10 cellular contexts compared by ENCODE assay signal in the genomic region with DNA sequence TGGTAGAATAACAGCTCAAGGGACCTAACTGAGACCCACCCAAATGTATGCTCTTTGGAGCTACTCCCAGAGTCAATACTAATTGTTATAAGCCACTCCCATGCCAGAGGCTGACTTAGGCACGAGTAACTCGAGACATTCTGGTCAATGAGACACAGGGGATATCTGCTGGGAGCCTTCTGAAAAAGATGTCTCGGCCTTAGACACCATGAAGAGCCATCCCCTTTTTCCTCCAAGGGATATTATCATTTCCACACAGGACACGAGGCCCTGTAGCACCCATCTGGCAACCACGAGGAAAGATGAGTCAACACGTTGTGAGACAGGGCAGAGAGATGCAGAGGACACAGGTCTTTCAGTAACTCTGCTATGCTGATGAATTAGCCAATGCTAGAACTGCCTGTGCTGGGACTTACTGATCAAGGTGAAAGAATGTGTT. TPM values are rescaled to one million over a fixed set of nuclear protein-coding genes. Genes with fewer than 3 reads are reported as not detected.
DNase-seq lines count a peak whose midpoint lies in the region; FAIRE-seq and TF ChIP-seq lines count a peak whose summit lies in the region.
"Had no signal": no experiment of that assay in that cellular context is flagged by ENCODE, and none has a peak within 500 bp of the region (broad histone marks: within the 10 kb centered on the region; RNA-seq: fewer than 3 reads in every experiment).

No MANE protein-coding gene starts in this region.

- H3K4me1 ChIP-seq in skeletal muscle tissue (ENCODE audit: control insufficient read depth in 3 of 3, insufficient read depth in 3 of 3, low read length in 3 of 3) = peaks cover 33 to 44% (median 44%) of the 10 kb centered on the region in 3 donors

- peaks cover 0 to 3% (median 0%) of the 10 kb centered on the region in 3 donors for H3K36me3 ChIP-seq in skeletal muscle tissue (ENCODE audit: control insufficient read depth in 3 of 3, insufficient read depth in 3 of 3, low read length in 3 of 3)

- no peak overlapping the region for H3K4me3 ChIP-seq in skeletal muscle tissue (ENCODE audit: low read length in 3 of 3)
- H3K4me3 ChIP-seq: SK-N-MC had no signal

- CTCF ChIA-PET in RWPE1 (lab: Yijun Ruan, JAX) = interaction anchor here (0.6 to 1.0 kb wide), 3 partner anchors 23 to 113 kb away, joined by 3 read pairs; no protein-coding TSS in a partner anchor

- peak overlapping the region; percentile 64 for H3K27ac ChIP-seq in RWPE1
- peak overlapping the region; percentile 27 for H3K27ac ChIP-seq in epithelial cell of prostate
- H3K27ac ChIP-seq in skeletal muscle tissue (ENCODE audit: low read depth, low read length) = peak overlapping the region; percentile 11
- H3K27ac ChIP-seq: C4-2B, SK-N-MC had no signal

- no peak for FAIRE-seq in D721Med (lab: Jason Lieb, UNC)

- H3K27me3 ChIP-seq in skeletal muscle tissue (ENCODE audit: control insufficient read depth in 3 of 3, insufficient read depth in 3 of 3, low read length in 3 of 3) = no peaks in the 10 kb centered on the region

- H3K9ac ChIP-seq in skeletal muscle tissue (ENCODE audit: low read depth in 1 of 3, low read length in 3 of 3) = no peak overlapping the region

- no peak for TF ChIP-seq CTCF in RWPE1 (conservative IDR thresholded peaks at IDR 0.05; ENCODE audit: low read depth)
- no peak for TF ChIP-seq CTCF in D721Med (IDR thresholded peaks at IDR 0.05; ENCODE audit: insufficient read depth, missing control alignments)

- POLR2A ChIA-PET in RWPE1 (lab: Yijun Ruan, JAX; ENCODE audit: low non-redundant PET) = no interaction called here

- DNase-seq in NCI-H1436 treated with DMSO at 0.1 percent for 48 hours (lab: John Stamatoyannopoulos, UW) = peak; percentile 30
- DNase-seq in NCI-H1436 (lab: John Stamatoyannopoulos, UW) = no peak
- DNase-seq in RWPE1 (ENCODE audit: low spot score) = peak; percentile 67
- no peak for DNase-seq in epithelial cell of prostate (ENCODE audit: low read depth, low spot score)
- DNase-seq in NCI-H146 treated with DMSO at 0.1 percent for 48 hours (lab: John Stamatoyannopoulos, UW; ENCODE audit: unreplicated experiment) = no peak
- no peak for DNase-seq in D721Med (ENCODE audit: insufficient read length, low spot score)
- no peak for DNase-seq in retina

- no peaks in the 10 kb centered on the region for H3K9me3 ChIP-seq in skeletal muscle tissue (ENCODE audit: control insufficient read depth in 3 of 3, low read length in 3 of 3)

RNA-seq across cellular contexts. Expression of a gene that starts 30.7 kb away (rescaled TPM):
- 18.8 TPM for total RNA-seq in skeletal muscle tissue

Comparison
In these comparisons a context has a peak if more than half of its experiments do, and no peak if none do; other contexts are left out.
1. DNase-seq: peak in NCI-H1436 treated with DMSO at 0.1 percent for 48 hours (single experiment) and RWPE1 (single experiment); none in NCI-H1436 (single experiment), epithelial cell of prostate (single experiment), NCI-H146 treated with DMSO at 0.1 percent for 48 hours (single experiment), D721Med (single experiment) and retina (single experiment).
2. H3K27ac ChIP-seq: peak in every context shown above with its lines; median percentile 64 in RWPE1; 27 in epithelial cell of prostate; 11 in skeletal muscle tissue.